In genomic region chr1:45327644-45328515, GRCh38 we compare ENCODE assay signal across 8 cellular contexts. TPM values are rescaled to one million over a fixed set of nuclear protein-coding genes. Genes with fewer than 3 reads are reported as not detected.
A peak's percentile ranks its signal among the peaks of the same experiment; 100 is the strongest.
DNase-seq lines count a peak whose midpoint lies in the region; ATAC-seq and TF ChIP-seq lines count a peak whose summit lies in the region.

No MANE protein-coding gene starts in this region.

- ATAC-seq in HCT116 = no peak
- ATAC-seq in activated T-helper 17 cell treated with anti-CD3 and anti-CD28 coated beads, Interleukin-2, amount 50 U/mL, for 72 hours (replicated peaks) = peak; percentile 11
- no peak for ATAC-seq in HG02642 (IDR thresholded peaks at IDR 0.05; ENCODE audit: poor library complexity, unreplicated experiment)

- 0 out of 6 replicates have a peak, but pooled peaks of 1 of the 3 experiments have one; percentile 7 for TF ChIP-seq CTCF in HCT116 (IDR thresholded peaks at IDR 0.05 in 2 of 3, conservative IDR thresholded peaks at IDR 0.05 in 1 of 3; ENCODE audit: borderline replicate concordance in 1 of 3, insufficient read depth in 1 of 3, low read depth in 2 of 3, low read length in 2 of 3)

- H3K36me3 Mint-ChIP-seq in activated T-helper 17 cell treated with anti-CD3 and anti-CD28 coated beads, Interleukin-2, amount 50 U/mL, for 72 hours (ENCODE audit: low read depth) = peaks cover 35% of the 10 kb centered on the region

- no peaks in the 10 kb centered on the region for H4K20me1 ChIP-seq in HCT116 (ENCODE audit: insufficient read depth)

- peak; percentile 40 for TF ChIP-seq RAD21 in HCT116 (IDR thresholded peaks at IDR 0.05; ENCODE audit: low read depth)

- H3K4me3 ChIP-seq in HCT116 (replicated peaks in 1 of 2; ENCODE audit: low read depth in 1 of 2, low read length in 2 of 2) (no peak overlapping the region), mucosa of stomach (ENCODE audit: low read length) (peak overlapping the region; percentile 56)

- CTCF ChIA-PET in HCT116 (lab: Charles Lee) = no interaction called here

- H3K4me3 Mint-ChIP-seq in activated T-helper 17 cell treated with anti-CD3 and anti-CD28 coated beads, Interleukin-2, amount 50 U/mL, for 72 hours = peak overlapping the region; percentile 80

- H2AFZ ChIP-seq in HCT116 (ENCODE audit: low read depth, low read length, poor library complexity, severe bottlenecking) = no peak overlapping the region

- H3K9me2 ChIP-seq in HCT116 (ENCODE audit: insufficient read depth) = no peaks in the 10 kb centered on the region

- H3K79me2 ChIP-seq in HCT116 (ENCODE audit: insufficient read depth, low read length) = no peaks in the 10 kb centered on the region

- H3K27ac ChIP-seq in HCT116 (ENCODE audit: low read depth, low read length) = no peak overlapping the region

- no peak overlapping the region for H3K4me2 ChIP-seq in HCT116 (ENCODE audit: low read length)

- intact Hi-C loops in HCT116 (cut with micrococcal nuclease) = no loop called here

- H3K4me1 Mint-ChIP-seq in activated T-helper 17 cell treated with anti-CD3 and anti-CD28 coated beads, Interleukin-2, amount 50 U/mL, for 72 hours = no peaks in the 10 kb centered on the region

- POLR2A ChIA-PET in HCT116 (lab: Charles Lee) = no interaction called here

- H3K9me3 Mint-ChIP-seq in activated T-helper 17 cell treated with anti-CD3 and anti-CD28 coated beads, Interleukin-2, amount 50 U/mL, for 72 hours = no peaks in the 10 kb centered on the region

- H3K9ac ChIP-seq in HCT116 (ENCODE audit: low read length) (no peak overlapping the region), mucosa of stomach (ENCODE audit: low read length) (peak overlapping the region; percentile 29)

- TF ChIP-seq POLR2A in HCT116 (IDR thresholded peaks at IDR 0.05; ENCODE audit: borderline replicate concordance, extremely low read depth, insufficient read depth, insufficient read length) = no peak

- H3K27me3 Mint-ChIP-seq in activated T-helper 17 cell treated with anti-CD3 and anti-CD28 coated beads, Interleukin-2, amount 50 U/mL, for 72 hours = no peaks in the 10 kb centered on the region

- DNase-seq in D341Med (ENCODE audit: low spot score) (peak; percentile 54), HCT116 (ENCODE audit: low read depth, low spot score) (no peak), SKM-1 treated with dmso at 0.1 percent for 144 hours (lab: John Stamatoyannopoulos, UW; ENCODE audit: unreplicated experiment) (no peak), hepatic stellate cell (ENCODE audit: low spot score) (no peak), NCI-H2227 treated with DMSO at 0.1 percent for 48 hours (lab: John Stamatoyannopoulos, UW) (no peak)

- H3K36me3 ChIP-seq in HCT116 (ENCODE audit: control insufficient read depth in 1 of 2, insufficient read depth in 2 of 2, low read length in 2 of 2) (peaks cover 0 to 5% of the 10 kb centered on the region in 2 experiments; a peak in 1 of 4 replicates), mucosa of stomach (ENCODE audit: control insufficient read depth, insufficient read depth, low read length) (peaks cover under 1% of the 10 kb centered on the region)

- H3K27ac Mint-ChIP-seq in activated T-helper 17 cell treated with anti-CD3 and anti-CD28 coated beads, Interleukin-2, amount 50 U/mL, for 72 hours = no peak overlapping the region

- peaks cover 0 to 7% of the 10 kb centered on the region in 2 experiments; a peak in 2 of 4 replicates for H3K4me1 ChIP-seq in HCT116 (ENCODE audit: control insufficient read depth in 1 of 2, insufficient read depth in 2 of 2, low read length in 2 of 2)
- H3K4me1 ChIP-seq in mucosa of stomach (ENCODE audit: control insufficient read depth, insufficient read depth, low read length) = peaks cover 39% of the 10 kb centered on the region

- no TSS peak for BruUV-seq in HCT116 (replicated peaks; lab: Mats Ljungman, UMichigan)

- H3K9me3 ChIP-seq in HCT116 (ENCODE audit: control insufficient read depth in 1 of 2, insufficient read depth in 1 of 2, low read depth in 1 of 2, low read length in 2 of 2) = no peaks in the 10 kb centered on the region
- no peaks in the 10 kb centered on the region for H3K9me3 ChIP-seq in mucosa of stomach (ENCODE audit: control insufficient read depth, low read length)

- H3K27me3 ChIP-seq in HCT116 (ENCODE audit: insufficient read depth, low read length) (no peaks in the 10 kb centered on the region), mucosa of stomach (ENCODE audit: control insufficient read depth, insufficient read depth, low read length) (no peaks in the 10 kb centered on the region)

- RAD21 ChIA-PET in HCT116 (lab: Charles Lee; ENCODE audit: low non-redundant PET in 1 of 2, low total read pairs in 2 of 2, uncharacterized antibody in 2 of 2, unreplicated experiment in 2 of 2) = no interaction called here

TF ChIP-seq in HCT116, 20 proteins besides CTCF, POLR2A, EP300 and RAD21:
- TF ChIP-seq ELF1 (IDR thresholded peaks at IDR 0.05; ENCODE audit: borderline replicate concordance, low read depth) (no peak), CBX3 (IDR thresholded peaks at IDR 0.05; ENCODE audit: low read depth) (no peak), EGR1 (IDR thresholded peaks at IDR 0.05; ENCODE audit: low read depth) (no peak)

RNA-seq across cellular contexts. Expression of gene HPDL, which starts 1.2 kb away (rescaled TPM):
- not detected for total RNA-seq in HCT116 (2021; ENCODE audit: unreplicated experiment)
- polyA plus RNA-seq in HCT116 (2012) = 0.31 and 0.42 TPM in 2 replicates
- total RNA-seq in activated T-helper 17 cell treated with anti-CD3 and anti-CD28 coated beads, Interleukin-2, amount 50 U/mL, for 72 hours = 10 to 100 TPM in 1 of 2 donors, 1 to 10 TPM in 1; 4.5 to 22.6 TPM

RNA-seq across cellular contexts. Expression of gene TOE1, which starts 12.1 kb away (rescaled TPM):
- 11.5 TPM for total RNA-seq in HCT116 (2021; ENCODE audit: unreplicated experiment)
- 10.3 and 11.9 TPM in 2 replicates for polyA plus RNA-seq in HCT116 (2012)
- total RNA-seq in activated T-helper 17 cell treated with anti-CD3 and anti-CD28 coated beads, Interleukin-2, amount 50 U/mL, for 72 hours = 10 to 100 TPM; 23.2 to 35.8 TPM

RNA-seq across cellular contexts. Expression of gene MUTYH, which starts 12.4 kb away (rescaled TPM):
- 44.8 TPM for total RNA-seq in HCT116 (2021; ENCODE audit: unreplicated experiment)
- 31.1 and 33.3 TPM in 2 replicates for polyA plus RNA-seq in HCT116 (2012)
- total RNA-seq in activated T-helper 17 cell treated with anti-CD3 and anti-CD28 coated beads, Interleukin-2, amount 50 U/mL, for 72 hours = 10 to 100 TPM; 23.5 to 35.4 TPM
